Comparison of ENCODE assay signal across 16 cellular contexts in genomic region chr11:127962416-127962815, GRCh38.
"Had no signal": no experiment of that assay in that cellular context is flagged by ENCODE, and none has a peak within 500 bp of the region (broad histone marks: within the 10 kb centered on the region; RNA-seq: fewer than 3 reads in every experiment).

No MANE protein-coding gene starts in this region.

- DNase-seq: dermis blood vessel endothelial cell; effector memory CD8-positive, alpha-beta T cell; erythroblast; esophagus squamous epithelium; head of caudate nucleus; left ventricle myocardium superior; lower lobe of right lung; naive thymus-derived CD8-positive, alpha-beta T cell; nephron progenitor cell; nucleus accumbens; stimulated activated CD4-positive, alpha-beta T cell treated with anti-CD3 and anti-CD28 coated beads, Interleukin-12 subunit alpha, Interleukin-12 subunit beta, amount 100 ng/mL, for 4 hours; stimulated activated CD4-positive, alpha-beta T cell treated with anti-CD3 and anti-CD28 coated beads, Interleukin-1b, Interleukin-23, amount 100 ng/mL, for 48 hours; stimulated activated CD4-positive, alpha-beta T cell treated with anti-CD3 and anti-CD28 coated beads, Interleukin-4, amount 100 ng/mL, for 1 hour; stimulated activated naive CD4-positive, alpha-beta T cell treated with Interleukin-2 at 50 U/mL for 16 hours; stomach; thyroid gland had no signal
